ENCODE assay signal across 2 cellular contexts in the genomic region with DNA sequence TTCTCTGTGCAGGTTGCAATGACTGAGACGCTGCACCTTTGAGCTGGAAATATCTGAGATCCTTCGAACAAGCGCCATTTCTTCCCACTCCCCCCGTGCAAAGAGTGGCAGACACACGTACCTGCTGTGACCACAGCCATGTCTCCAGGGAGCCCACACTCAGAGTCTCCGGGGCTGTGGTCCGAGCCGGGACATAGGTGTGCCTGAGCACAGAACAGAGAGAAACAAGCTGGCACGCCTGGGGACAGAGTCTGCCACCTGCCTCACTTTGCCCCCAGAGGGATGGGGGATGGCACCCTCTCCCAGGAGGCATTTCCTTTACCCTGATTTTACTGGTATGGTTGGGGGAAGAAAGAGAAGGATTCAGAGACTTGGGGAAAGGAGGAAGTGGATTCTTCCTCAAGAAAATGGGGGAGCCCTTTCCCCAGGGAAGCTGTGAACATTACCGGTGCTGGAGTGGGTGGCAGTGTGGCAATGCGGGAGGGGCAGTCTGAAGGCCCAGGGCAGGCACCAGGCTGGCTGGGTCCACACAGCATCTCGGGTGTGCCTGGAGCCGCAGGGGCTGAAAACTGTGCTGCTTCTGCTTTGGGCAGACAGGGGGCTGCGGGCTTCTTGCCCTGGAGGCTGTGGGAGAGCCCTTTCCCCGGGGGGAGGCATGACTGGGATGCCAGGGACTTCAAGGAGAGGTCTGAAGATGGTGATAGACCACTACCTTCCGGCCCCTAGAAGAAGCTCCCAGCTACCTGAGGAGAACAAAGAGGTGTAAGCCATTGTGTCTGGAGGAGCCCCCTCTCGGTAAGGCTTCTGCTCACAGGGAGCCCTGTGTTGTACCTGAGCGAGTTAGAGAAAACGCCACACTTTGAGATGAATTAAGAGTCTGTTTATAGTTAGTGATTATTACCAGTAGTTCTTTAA.
TF ChIP-seq lines count a peak whose summit lies in the region.

No MANE protein-coding gene starts in this region.

TF ChIP-seq in GM23338, 12 proteins besides CTCF, POLR2A, EP300 and RAD21 (continued from another document and continues in another):
- TF ChIP-seq REST (IDR thresholded peaks at IDR 0.05; ENCODE audit: unreplicated experiment) = no peak
- no peak for TF ChIP-seq EZH2 (IDR thresholded peaks at IDR 0.05; ENCODE audit: low read depth, unreplicated experiment)
- no peak for TF ChIP-seq NANOG (IDR thresholded peaks at IDR 0.05; ENCODE audit: borderline replicate concordance)
- no peak for TF ChIP-seq ZNF462 (CRISPR knock-in tag; IDR thresholded peaks at IDR 0.05)
- no peak for TF ChIP-seq ZNF331 (CRISPR knock-in tag; IDR thresholded peaks at IDR 0.05; ENCODE audit: low read depth)
- TF ChIP-seq, protein P1, sequence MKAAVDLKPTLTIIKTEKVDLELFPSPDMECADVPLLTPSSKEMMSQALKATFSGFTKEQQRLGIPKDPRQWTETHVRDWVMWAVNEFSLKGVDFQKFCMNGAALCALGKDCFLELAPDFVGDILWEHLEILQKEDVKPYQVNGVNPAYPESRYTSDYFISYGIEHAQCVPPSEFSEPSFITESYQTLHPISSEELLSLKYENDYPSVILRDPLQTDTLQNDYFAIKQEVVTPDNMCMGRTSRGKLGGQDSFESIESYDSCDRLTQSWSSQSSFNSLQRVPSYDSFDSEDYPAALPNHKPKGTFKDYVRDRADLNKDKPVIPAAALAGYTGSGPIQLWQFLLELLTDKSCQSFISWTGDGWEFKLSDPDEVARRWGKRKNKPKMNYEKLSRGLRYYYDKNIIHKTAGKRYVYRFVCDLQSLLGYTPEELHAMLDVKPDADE (IDR thresholded peaks at IDR 0.05) = no peak

TF ChIP-seq in WTC11, 78 proteins besides CTCF, POLR2A, EP300 and RAD21:
- TF ChIP-seq ERG (CRISPR knock-in tag; IDR thresholded peaks at IDR 0.05) = no peak
TF ChIP-seq in WTC11: peak in this region for 0.
